In genomic region chr1:21217812-21218596, GRCh38 we compare ENCODE assay signal across 8 cellular contexts. TPM values are rescaled to one million over a fixed set of nuclear protein-coding genes. Genes with fewer than 3 reads are reported as not detected.
DNase-seq lines count a peak whose midpoint lies in the region; ATAC-seq and TF ChIP-seq lines count a peak whose summit lies in the region.

No MANE protein-coding gene starts in this region.

- H3K27ac ChIP-seq in OCI-LY1 (ENCODE audit: low read depth, low read length, poor library complexity, severe bottlenecking) (no peak overlapping the region), stomach (no peak overlapping the region)

- TF ChIP-seq POLR2A in stomach (IDR thresholded peaks at IDR 0.05): no peak

- 83 to 89% (median 86%) methylated on average over 13 to 20 of the region's 20 CpGs for WGBS in stomach, 5 donors

- H3K4me3 ChIP-seq in OCI-LY1 (ENCODE audit: low read depth, low read length, poor library complexity, severe bottlenecking) (no peak overlapping the region), stomach (no peak overlapping the region)

- H3K9ac ChIP-seq in OCI-LY1 (ENCODE audit: low read length): no peak overlapping the region

- H3K27me3 ChIP-seq in OCI-LY1 (ENCODE audit: insufficient read depth, low read length): no peaks in the 10 kb centered on the region
- no peaks in the 10 kb centered on the region for H3K27me3 ChIP-seq in stomach

- no peaks in the 10 kb centered on the region for H3F3A ChIP-seq in OCI-LY1 (ENCODE audit: insufficient read depth, low read length)

- peak; percentile 56; the same call in 1 of the 2 replicates for TF ChIP-seq CTCF in OCI-LY1 (IDR thresholded peaks at IDR 0.05; ENCODE audit: low read length)
- TF ChIP-seq CTCF in stomach (IDR thresholded peaks at IDR 0.05): peak in 1 of 7 experiments; percentile 12

- ATAC-seq in GM19397 (IDR thresholded peaks at IDR 0.05; ENCODE audit: unreplicated experiment): no peak

- H3K9me2 ChIP-seq in OCI-LY1 (ENCODE audit: low read depth, low read length): no peaks in the 10 kb centered on the region

- no peaks in the 10 kb centered on the region for H4K20me1 ChIP-seq in OCI-LY1 (ENCODE audit: insufficient read depth, low read length)

- H3K4me1 ChIP-seq in OCI-LY1 (ENCODE audit: insufficient read depth, low read length, severe bottlenecking) (no peaks in the 10 kb centered on the region), stomach (peaks cover 0 to 4% (median 0%) of the 10 kb centered on the region in 4 donors)

- H3K9me3 ChIP-seq in OCI-LY1 (ENCODE audit: low read length) (no peaks in the 10 kb centered on the region), stomach (no peaks in the 10 kb centered on the region)

- TF ChIP-seq EP300 in stomach (IDR thresholded peaks at IDR 0.05): no peak

- no peaks in the 10 kb centered on the region for H3K79me2 ChIP-seq in OCI-LY1 (ENCODE audit: insufficient read depth, low read length)

- intact Hi-C loops in stomach (cut with DNase I; ENCODE audit: low total_unique reads): no loop called here

- H3K36me3 ChIP-seq in OCI-LY1 (ENCODE audit: insufficient read depth, low read length) (peaks cover 17% of the 10 kb centered on the region), stomach (peaks cover 38 to 61% (median 59%) of the 10 kb centered on the region in 4 donors)

- H3K4me2 ChIP-seq in OCI-LY1 (ENCODE audit: low read length): no peak overlapping the region

- H2AFZ ChIP-seq in OCI-LY1 (ENCODE audit: low read length): no peak overlapping the region

- DNase-seq in NCI-H1436 (lab: John Stamatoyannopoulos, UW): peak; percentile 10
- DNase-seq in NCI-H1436 treated with DMSO at 0.1 percent for 48 hours (lab: John Stamatoyannopoulos, UW): no peak
- peak; percentile 7 for DNase-seq in activated naive CD8-positive, alpha-beta T cell treated with anti-CD3 and anti-CD28 coated beads, Interleukin-2, amount 50 U/mL, for 16 hours (ENCODE audit: low read depth, low spot score)
- peak; percentile 86 for DNase-seq in islet precursor cell
- peak; percentile 31 for DNase-seq in stomach
- no peak for DNase-seq in DMS79 treated with DMSO at 0.1 percent for 48 hours (lab: John Stamatoyannopoulos, UW)

RNA-seq across cellular contexts. Expression of gene EIF4G3, which starts 41.3 kb away (rescaled TPM):
- 10 to 100 TPM; 40.3 to 63.3 (median 50.9) TPM for total RNA-seq in stomach
- polyA plus RNA-seq in stomach: 10 to 100 TPM in 2 of 3 donors, 1 to 10 TPM in 1; 6.3 to 12.7 (median 10.9) TPM

Comparison
In these comparisons a context has a peak if more than half of its experiments do, and no peak if none do; other contexts are left out.
1. DNase-seq: peak in NCI-H1436 (single experiment), activated naive CD8-positive, alpha-beta T cell treated with anti-CD3 and anti-CD28 coated beads, Interleukin-2, amount 50 U/mL, for 16 hours (single experiment), islet precursor cell (single experiment) and stomach (single experiment); none in NCI-H1436 treated with DMSO at 0.1 percent for 48 hours (single experiment) and DMS79 treated with DMSO at 0.1 percent for 48 hours (single experiment).